Comparison of ENCODE assay signal across 19 cellular contexts in the genomic region with DNA sequence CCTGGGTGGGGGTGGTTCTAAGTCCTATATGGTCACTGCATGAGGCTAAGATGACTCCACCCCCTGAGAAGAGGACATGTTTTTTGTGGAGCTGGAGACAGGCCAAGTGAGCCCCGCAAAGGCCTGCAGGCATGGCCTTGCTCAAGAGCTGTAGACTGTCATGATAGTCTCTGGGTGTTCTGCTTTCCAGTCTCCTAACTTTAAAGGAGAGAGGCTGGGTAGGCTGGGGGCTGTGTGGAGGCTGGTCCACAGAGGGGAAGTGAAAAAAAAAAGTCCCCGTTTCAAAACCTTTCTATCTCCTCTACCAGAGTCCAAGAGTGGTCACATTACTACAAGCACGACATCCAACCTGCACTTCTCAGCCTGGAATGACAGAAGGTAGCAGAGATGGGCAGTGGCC.
"Had no signal": no experiment of that assay in that cellular context is flagged by ENCODE, and none has a peak within 500 bp of the region (broad histone marks: within the 10 kb centered on the region; RNA-seq: fewer than 3 reads in every experiment).

No MANE protein-coding gene starts in this region.

- H3K4me3 Mint-ChIP-seq: activated naive CD8-positive, alpha-beta T cell treated with anti-CD3 and anti-CD28 coated beads, Interleukin-2, amount 10 ng/mL, durations not matched to agents 7 days and 5 days; activated T-helper 1 cell treated with anti-CD3 and anti-CD28 coated beads, Interleukin-12 subunit alpha, Interleukin-12 subunit beta, Interleukin-2, Interleukin-4 antibody, amounts not matched to agents 30 ng/mL and 10 ng/mL and 1 ng/mL, durations not matched to agents 14 hours and 24 hours and 36 hours; nephron had no signal

- H3K27me3 Mint-ChIP-seq: activated naive CD8-positive, alpha-beta T cell treated with anti-CD3 and anti-CD28 coated beads, Interleukin-2, amount 10 ng/mL, durations not matched to agents 7 days and 5 days had no signal

- DNase-seq: activated CD4-positive, alpha-beta T cell treated with anti-CD3 and anti-CD28 coated beads, Interleukin-2, amount 50 U/mL, for 1 hour; activated CD8-positive, alpha-beta memory T cell treated with anti-CD3 and anti-CD28 coated beads for 24 hours; activated naive CD8-positive, alpha-beta T cell treated with anti-CD3 and anti-CD28 coated beads, Interleukin-2, amount 10 ng/mL, durations not matched to agents 7 days and 5 days; brain microvascular endothelial cell; cortex of kidney; effector CD8-positive, alpha-beta T cell; foreskin fibroblast; glutamatergic neuron; kidney glomerular epithelial cell; mesendoderm; nucleus accumbens; posterior cingulate gyrus; stimulated activated CD4-positive, alpha-beta T cell treated with anti-CD3 and anti-CD28 coated beads, Interleukin-15, amount 100 ng/mL, for 24 hours; stimulated activated CD4-positive, alpha-beta T cell treated with anti-CD3 and anti-CD28 coated beads, Interleukin-4, amount 100 ng/mL, for 1 hour; stimulated activated naive CD4-positive, alpha-beta T cell; T-helper 2 cell had no signal

- H3K9me3 Mint-ChIP-seq: nephron had no signal

- H3K27ac Mint-ChIP-seq: activated naive CD8-positive, alpha-beta T cell treated with anti-CD3 and anti-CD28 coated beads, Interleukin-2, amount 10 ng/mL, durations not matched to agents 7 days and 5 days; activated T-helper 1 cell treated with anti-CD3 and anti-CD28 coated beads, Interleukin-12 subunit alpha, Interleukin-12 subunit beta, Interleukin-2, Interleukin-4 antibody, amounts not matched to agents 30 ng/mL and 10 ng/mL and 1 ng/mL, durations not matched to agents 14 hours and 24 hours and 36 hours; nephron had no signal

- ATAC-seq: activated CD4-positive, CD25-positive, alpha-beta regulatory T cell treated with anti-CD3 and anti-CD28 coated beads, Interleukin-2, amount 50 U/mL, for 24 hours had no signal
